In the genomic region with DNA sequence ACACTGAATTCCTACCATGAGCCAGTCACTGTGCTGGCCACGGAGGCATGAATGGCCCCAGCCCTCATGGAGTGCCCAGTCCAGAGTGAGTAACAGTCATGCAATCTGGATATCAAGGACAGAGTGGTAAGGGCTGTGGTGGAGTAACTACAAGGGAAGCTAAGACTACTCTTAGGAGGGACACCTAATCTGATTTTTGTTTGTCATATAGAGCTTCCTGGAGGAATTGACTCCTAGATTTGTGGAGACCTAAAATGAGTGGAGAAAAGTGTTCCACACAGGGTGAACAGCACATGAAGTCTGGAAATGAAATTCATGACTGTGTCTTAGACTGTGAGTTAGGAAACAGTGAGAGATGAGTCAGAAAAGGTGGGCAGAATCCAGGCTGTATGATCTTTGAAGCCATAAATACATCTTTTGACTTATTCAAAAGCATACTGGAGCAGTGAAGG, we compare ENCODE assay signal across 13 cellular contexts.
DNase-seq lines count a peak whose midpoint lies in the region; ATAC-seq and TF ChIP-seq lines count a peak whose summit lies in the region.
"Had no signal": no experiment of that assay in that cellular context is flagged by ENCODE, and none has a peak within 500 bp of the region (broad histone marks: within the 10 kb centered on the region; RNA-seq: fewer than 3 reads in every experiment).

No MANE protein-coding gene starts in this region.

- H3K27ac ChIP-seq in thoracic aorta = peak overlapping the region in 1 of 2 donors; percentile 6
- H3K27ac ChIP-seq: neural progenitor cell, testis had no signal

- no peak overlapping the region for H3K4me3 ChIP-seq in thoracic aorta
- H3K4me3 ChIP-seq: neural progenitor cell, testis had no signal

- H3K27ac Mint-ChIP-seq in activated naive CD4-positive, alpha-beta T cell treated with anti-CD3 and anti-CD28 coated beads for 36 hours = no peak overlapping the region
- H3K27ac Mint-ChIP-seq: B cell, neural progenitor cell had no signal

- H3K36me3 ChIP-seq in thoracic aorta = no peaks in the 10 kb centered on the region
- H3K36me3 ChIP-seq: neural progenitor cell had no signal

- CTCF ChIA-PET in activated naive CD4-positive, alpha-beta T cell treated with anti-CD3 and anti-CD28 coated beads for 36 hours (lab: Charles Lee) = interaction anchor here (0.5 kb wide), 1 partner anchor 14 kb away, joined by 4 read pairs; no protein-coding TSS in a partner anchor

- H3K9me3 Mint-ChIP-seq in activated naive CD4-positive, alpha-beta T cell treated with anti-CD3 and anti-CD28 coated beads for 36 hours = no peaks in the 10 kb centered on the region
- H3K9me3 Mint-ChIP-seq: neural progenitor cell had no signal

- peak; percentile 86 for ATAC-seq in thoracic aorta (ENCODE audit: insufficient number of reproducible peaks, low FRiP score, low read depth)
- ATAC-seq in HG02571 (IDR thresholded peaks at IDR 0.05; ENCODE audit: unreplicated experiment) = no peak

- TF ChIP-seq CTCF in thoracic aorta (IDR thresholded peaks at IDR 0.05) = no peak

- peak; percentile 12 for DNase-seq in activated naive CD4-positive, alpha-beta T cell treated with anti-CD3 and anti-CD28 coated beads for 36 hours
- DNase-seq in activated naive CD4-positive, alpha-beta T cell treated with anti-CD3 and anti-CD28 coated beads, Interleukin-2, amount 50 U/mL, for 16 hours = no peak
- DNase-seq in amniotic epithelial cell (ENCODE audit: low read depth) (peak; percentile 96), glomerular visceral epithelial cell (ENCODE audit: extremely low spot score) (peak; percentile 69), thoracic aorta (ENCODE audit: low spot score) (no peak), SKM-1 treated with dmso at 0.1 percent for 144 hours (lab: John Stamatoyannopoulos, UW; ENCODE audit: unreplicated experiment) (no peak)
- DNase-seq in activated effector memory CD4-positive, alpha-beta T cell treated with Interleukin-2 at 50 U/mL for 16 hours = no peak
- DNase-seq: stimulated activated CD4-positive, alpha-beta T cell treated with anti-CD3 and anti-CD28 coated beads, Interleukin-2, amount 100 ng/mL, for 24 hours; T-helper 9 cell; testis had no signal

- H3K4me3 Mint-ChIP-seq in activated naive CD4-positive, alpha-beta T cell treated with anti-CD3 and anti-CD28 coated beads for 36 hours = no peak overlapping the region
- H3K4me3 Mint-ChIP-seq: B cell, neural progenitor cell had no signal

- H3K27me3 Mint-ChIP-seq in activated naive CD4-positive, alpha-beta T cell treated with anti-CD3 and anti-CD28 coated beads for 36 hours (ENCODE audit: low read depth) = no peaks in the 10 kb centered on the region
- H3K27me3 Mint-ChIP-seq: B cell had no signal

- H3K27me3 ChIP-seq in thoracic aorta (replicated peaks; ENCODE audit: insufficient read depth) = no peaks in the 10 kb centered on the region
- H3K27me3 ChIP-seq: neural progenitor cell, testis had no signal

- H3K4me1 Mint-ChIP-seq in activated naive CD4-positive, alpha-beta T cell treated with anti-CD3 and anti-CD28 coated beads for 36 hours (ENCODE audit: low read depth) = peaks cover 25% of the 10 kb centered on the region
- H3K4me1 Mint-ChIP-seq: B cell, neural progenitor cell had no signal

- H3K9me3 ChIP-seq in thoracic aorta = no peaks in the 10 kb centered on the region
- H3K9me3 ChIP-seq: testis had no signal

- intact Hi-C loops in activated naive CD4-positive, alpha-beta T cell treated with anti-CD3 and anti-CD28 coated beads for 36 hours (cut with micrococcal nuclease) = loop anchor here (1.0 to 2.0 kb wide), 2 partner anchors 16 to 24 kb away; no protein-coding TSS in a partner anchor

- H3K36me3 Mint-ChIP-seq in activated naive CD4-positive, alpha-beta T cell treated with anti-CD3 and anti-CD28 coated beads for 36 hours (ENCODE audit: low read depth) = no peaks in the 10 kb centered on the region
- H3K36me3 Mint-ChIP-seq: neural progenitor cell had no signal

- H3K4me1 ChIP-seq in thoracic aorta (ENCODE audit: control insufficient read depth in 1 of 2, low read depth in 2 of 2) = peaks cover 10 to 28% of the 10 kb centered on the region in 2 donors
- H3K4me1 ChIP-seq: neural progenitor cell, testis had no signal

Comparison
In these comparisons a context has a peak if more than half of its experiments do, and no peak if none do; other contexts are left out.
1. DNase-seq: peak in activated naive CD4-positive, alpha-beta T cell treated with anti-CD3 and anti-CD28 coated beads for 36 hours (single experiment), amniotic epithelial cell (single experiment) and glomerular visceral epithelial cell (single experiment); none in activated naive CD4-positive, alpha-beta T cell treated with anti-CD3 and anti-CD28 coated beads, Interleukin-2, amount 50 U/mL, for 16 hours (single experiment), thoracic aorta (single experiment), SKM-1 treated with dmso at 0.1 percent for 144 hours (single experiment) and activated effector memory CD4-positive, alpha-beta T cell treated with Interleukin-2 at 50 U/mL for 16 hours (single experiment).